In the genomic region with DNA sequence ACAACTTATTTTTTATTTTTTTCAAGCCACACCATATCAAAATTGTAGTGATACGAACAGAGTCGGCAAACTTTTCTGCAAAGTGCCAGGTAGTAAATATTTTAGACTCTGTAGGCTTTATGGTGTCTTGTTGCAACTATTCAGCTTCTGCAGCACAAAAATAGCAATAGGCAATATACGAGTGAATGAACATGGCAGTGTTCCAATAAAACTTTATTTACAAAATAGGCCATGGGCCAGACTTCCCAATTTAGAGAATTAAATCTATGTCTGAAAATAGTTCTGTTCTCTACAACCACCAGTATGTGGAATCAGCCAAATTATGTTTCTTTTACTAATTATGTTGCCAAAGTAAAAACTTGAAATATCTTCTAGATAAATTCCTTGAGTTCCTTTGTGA, we compare ENCODE assay signal across 27 cellular contexts.
"Had no signal": no experiment of that assay in that cellular context is flagged by ENCODE, and none has a peak within 500 bp of the region (broad histone marks: within the 10 kb centered on the region; RNA-seq: fewer than 3 reads in every experiment).

No MANE protein-coding gene starts in this region.

- H3K9me3 ChIP-seq: neutrophil, pancreas, psoas muscle, thyroid gland, vagina had no signal

- DNase-seq: naive thymus-derived CD8-positive, alpha-beta T cell; nephron progenitor cell; nucleus accumbens; pancreas; psoas muscle; right cardiac atrium; stimulated activated CD4-positive, alpha-beta T cell treated with anti-CD3 and anti-CD28 coated beads, Interleukin-15, amount 100 ng/mL, for 24 hours; stimulated activated CD4-positive, alpha-beta T cell treated with anti-CD3 and anti-CD28 coated beads, Interleukin-2, amount 100 ng/mL, for 24 hours; stimulated activated CD4-positive, alpha-beta T cell treated with anti-CD3 and anti-CD28 coated beads, Interleukin-2, amount 100 ng/mL, for 48 hours; stimulated activated CD4-positive, alpha-beta T cell treated with anti-CD3 and anti-CD28 coated beads, Interleukin-4, amount 100 ng/mL, for 24 hours; stimulated activated naive B cell treated with anti-CD40 and anti-IgM and Interleukin-4, amounts not matched to agents 10 μg/mL and 1 μg/mL and 100 μg/mL, for 72 hours; stimulated activated naive CD4-positive, alpha-beta T cell treated with Interleukin-2 at 50 U/mL for 16 hours; stomach; thyroid gland; trophoblast cell; upper lobe of left lung had no signal

- H3K36me3 ChIP-seq: neutrophil, pancreas, thoracic aorta, thyroid gland, upper lobe of left lung had no signal

- H3K4me3 ChIP-seq: pancreas, psoas muscle, skin epidermis, stomach, thoracic aorta, thyroid gland, tibial nerve, upper lobe of left lung, vagina had no signal

- H3K27ac Mint-ChIP-seq: naive thymus-derived CD8-positive, alpha-beta T cell; natural killer cell treated with Interleukin-12 subunit alpha and Interleukin-12 subunit beta and Interleukin-15 and Interleukin-18, amount 100 ng/mL, for 72 hours; nephron progenitor cell; stimulated activated effector memory CD8-positive, alpha-beta T cell treated with anti-CD3 and anti-CD28 coated beads, Interleukin-12 subunit alpha, Interleukin-12 subunit beta, amount 100 ng/mL, for 72 hours; stimulated activated naive B cell treated with anti-CD40 and anti-IgM and Interleukin-4, amounts not matched to agents 10 μg/mL and 1 μg/mL and 100 μg/mL, for 72 hours; stimulated activated naive CD8-positive, alpha-beta T cell treated with anti-CD3 and anti-CD28 coated beads, Interleukin-15, Interleukin-2, amounts not matched to agents 100 ng/mL and 50 ng/mL, for 24 hours had no signal

- H3K4me3 Mint-ChIP-seq: naive thymus-derived CD8-positive, alpha-beta T cell; natural killer cell treated with Interleukin-12 subunit alpha and Interleukin-12 subunit beta and Interleukin-15 and Interleukin-18, amount 100 ng/mL, for 72 hours; nephron progenitor cell; neural crest cell; stimulated activated effector memory CD8-positive, alpha-beta T cell treated with anti-CD3 and anti-CD28 coated beads, Interleukin-12 subunit alpha, Interleukin-12 subunit beta, amount 100 ng/mL, for 72 hours; stimulated activated naive B cell treated with anti-CD40 and anti-IgM and Interleukin-4, amounts not matched to agents 10 μg/mL and 1 μg/mL and 100 μg/mL, for 72 hours; stimulated activated naive CD8-positive, alpha-beta T cell treated with anti-CD3 and anti-CD28 coated beads, Interleukin-15, Interleukin-2, amounts not matched to agents 100 ng/mL and 50 ng/mL, for 24 hours had no signal

- H3K9me3 Mint-ChIP-seq: natural killer cell treated with Interleukin-12 subunit alpha and Interleukin-12 subunit beta and Interleukin-15 and Interleukin-18, amount 100 ng/mL, for 72 hours had no signal

- H3K27ac ChIP-seq: neutrophil, pancreas, psoas muscle, skin epidermis, stomach, thoracic aorta, thyroid gland, tibial nerve, upper lobe of left lung, vagina had no signal

- H3K4me1 ChIP-seq: pancreas, psoas muscle, stomach, thyroid gland, tibial nerve, upper lobe of left lung, vagina had no signal

- H3K36me3 Mint-ChIP-seq: stimulated activated effector memory CD8-positive, alpha-beta T cell treated with anti-CD3 and anti-CD28 coated beads, Interleukin-12 subunit alpha, Interleukin-12 subunit beta, amount 100 ng/mL, for 72 hours had no signal

- ATAC-seq: naive thymus-derived CD8-positive, alpha-beta T cell; natural killer cell treated with Interleukin-12 subunit alpha and Interleukin-12 subunit beta and Interleukin-15 and Interleukin-18, amount 100 ng/mL, for 72 hours; psoas muscle; right cardiac atrium; sciatic nerve; stimulated activated effector memory CD8-positive, alpha-beta T cell treated with anti-CD3 and anti-CD28 coated beads, Interleukin-12 subunit alpha, Interleukin-12 subunit beta, amount 100 ng/mL, for 72 hours; stimulated activated naive B cell treated with anti-CD40 and anti-IgM and Interleukin-4, amounts not matched to agents 10 μg/mL and 1 μg/mL and 100 μg/mL, for 72 hours had no signal

- H3K4me1 Mint-ChIP-seq: naive thymus-derived CD8-positive, alpha-beta T cell; nephron progenitor cell; stimulated activated effector memory CD8-positive, alpha-beta T cell treated with anti-CD3 and anti-CD28 coated beads, Interleukin-12 subunit alpha, Interleukin-12 subunit beta, amount 100 ng/mL, for 72 hours; stimulated activated naive B cell treated with anti-CD40 and anti-IgM and Interleukin-4, amounts not matched to agents 10 μg/mL and 1 μg/mL and 100 μg/mL, for 72 hours had no signal

- FAIRE-seq: pancreas, urothelium cell line had no signal

- H3K27me3 ChIP-seq: neutrophil, pancreas, stomach, thyroid gland, tibial nerve, upper lobe of left lung, vagina had no signal

- H3K27me3 Mint-ChIP-seq: naive thymus-derived CD8-positive, alpha-beta T cell; natural killer cell treated with Interleukin-12 subunit alpha and Interleukin-12 subunit beta and Interleukin-15 and Interleukin-18, amount 100 ng/mL, for 72 hours; stimulated activated naive B cell treated with anti-CD40 and anti-IgM and Interleukin-4, amounts not matched to agents 10 μg/mL and 1 μg/mL and 100 μg/mL, for 72 hours; stimulated activated naive CD8-positive, alpha-beta T cell treated with anti-CD3 and anti-CD28 coated beads, Interleukin-15, Interleukin-2, amounts not matched to agents 100 ng/mL and 50 ng/mL, for 24 hours had no signal
